ENCODE assay signal across 1 cellular context in genomic region chr16:81737885-81738536, GRCh38.
TF ChIP-seq lines count a peak whose summit lies in the region.

No MANE protein-coding gene starts in this region.

TF ChIP-seq in IMR-90, 13 proteins besides CTCF, POLR2A, EP300 and RAD21:
- TF ChIP-seq MAFK (IDR thresholded peaks at IDR 0.05; ENCODE audit: low read depth, low read length) (peak; percentile 23; the same call in 1 of the 2 replicates), ELK1 (IDR thresholded peaks at IDR 0.05; ENCODE audit: borderline replicate concordance, low read depth, low read length) (no peak), SMC3 (IDR thresholded peaks at IDR 0.05; ENCODE audit: low read depth, low read length) (peak; percentile 72), FOS (IDR thresholded peaks at IDR 0.05; ENCODE audit: low read depth, low read length) (no peak), MXI1 (IDR thresholded peaks at IDR 0.05; ENCODE audit: borderline replicate concordance, low read depth, low read length) (no peak), CHD1 (IDR thresholded peaks at IDR 0.05; ENCODE audit: low read depth, low read length) (no peak), MAZ (IDR thresholded peaks at IDR 0.05; ENCODE audit: borderline replicate concordance, low read depth, low read length) (no peak), CEBPB (IDR thresholded peaks at IDR 0.05; ENCODE audit: low read depth, low read length) (peak; percentile 51; the same call in 1 of the 2 replicates), BHLHE40 (IDR thresholded peaks at IDR 0.05; ENCODE audit: low read depth, low read length) (no peak), NFE2L2 (IDR thresholded peaks at IDR 0.05; ENCODE audit: low read depth, low read length) (no peak)
- TF ChIP-seq, protein P1, sequence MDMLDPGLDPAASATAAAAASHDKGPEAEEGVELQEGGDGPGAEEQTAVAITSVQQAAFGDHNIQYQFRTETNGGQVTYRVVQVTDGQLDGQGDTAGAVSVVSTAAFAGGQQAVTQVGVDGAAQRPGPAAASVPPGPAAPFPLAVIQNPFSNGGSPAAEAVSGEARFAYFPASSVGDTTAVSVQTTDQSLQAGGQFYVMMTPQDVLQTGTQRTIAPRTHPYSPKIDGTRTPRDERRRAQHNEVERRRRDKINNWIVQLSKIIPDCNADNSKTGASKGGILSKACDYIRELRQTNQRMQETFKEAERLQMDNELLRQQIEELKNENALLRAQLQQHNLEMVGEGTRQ (IDR thresholded peaks at IDR 0.05; ENCODE audit: low read depth, low read length) = no peak
TF ChIP-seq in IMR-90: peak in this region for 3.
